22 cellular contexts compared by ENCODE assay signal in the genomic region with DNA sequence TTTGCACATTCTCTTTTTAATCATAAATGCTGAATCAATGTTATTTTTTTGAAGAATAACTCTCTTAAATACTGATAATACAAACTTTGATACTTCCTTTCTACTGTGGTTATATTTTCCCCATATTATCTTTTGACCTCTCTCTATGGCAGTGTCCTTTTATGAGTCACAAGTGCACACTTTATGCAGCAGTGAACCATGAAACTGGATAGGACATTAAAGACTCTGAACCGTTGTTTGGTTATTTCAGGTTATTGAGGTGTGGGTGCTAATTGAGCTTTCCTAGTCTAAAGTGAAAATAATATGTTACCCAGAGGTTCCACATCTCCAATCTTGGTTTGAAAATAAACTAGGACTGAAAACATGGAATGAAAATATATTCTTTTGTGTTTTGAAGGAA.
DNase-seq lines count a peak whose midpoint lies in the region; ATAC-seq and TF ChIP-seq lines count a peak whose summit lies in the region.
"Had no signal": no experiment of that assay in that cellular context is flagged by ENCODE, and none has a peak within 500 bp of the region (broad histone marks: within the 10 kb centered on the region; RNA-seq: fewer than 3 reads in every experiment).

No MANE protein-coding gene starts in this region.

- DNase-seq in LHCN-M2 (ENCODE audit: low read depth) (peak; percentile 40), mucosa of descending colon (no peak), SW 1271 (lab: John Stamatoyannopoulos, UW) (no peak), NCI-H446 treated with DMSO at 0.1 percent for 48 hours (lab: John Stamatoyannopoulos, UW) (no peak), LoVo (ENCODE audit: low spot score) (no peak)
- DNase-seq: activated CD4-positive, alpha-beta T cell treated with anti-CD3 and anti-CD28 coated beads, Interleukin-2, amount 10 ng/mL, durations not matched to agents 7 days and 5 days; activated CD8-positive, alpha-beta memory T cell treated with anti-CD3 and anti-CD28 coated beads, Interleukin-2, amount 50 U/mL, for 48 hours; activated naive CD4-positive, alpha-beta T cell; DMS 273 treated with DMSO at 0.1 percent for 48 hours; endodermal cell; islet precursor cell; mesenchymal stem cell; MG63; NCI-H2081; NCI-H774; tibial artery had no signal

- peak; percentile 90 for ATAC-seq in GM18511 (IDR thresholded peaks at IDR 0.05; ENCODE audit: unreplicated experiment)
- ATAC-seq in GM21529 (IDR thresholded peaks at IDR 0.05; ENCODE audit: unreplicated experiment) = peak; percentile 49
- peak; percentile 42 for ATAC-seq in mucosa of descending colon
- ATAC-seq: natural killer cell treated with Interleukin-12 subunit alpha and Interleukin-12 subunit beta and Interleukin-15 and Interleukin-18, amount 100 ng/mL, for 72 hours; stimulated activated effector memory CD8-positive, alpha-beta T cell treated with anti-CD3 and anti-CD28 coated beads, Interleukin-12 subunit alpha, Interleukin-12 subunit beta, amount 100 ng/mL, for 72 hours had no signal

- TF ChIP-seq CTCF in mucosa of descending colon (IDR thresholded peaks at IDR 0.05) = no peak

- peaks cover 8% of the 10 kb centered on the region for H3K4me1 ChIP-seq in mucosa of descending colon (ENCODE audit: low read depth)

- no peaks in the 10 kb centered on the region for H3K9me3 ChIP-seq in mucosa of descending colon
- H3K9me3 ChIP-seq: ascending aorta, MG63, tibial artery had no signal

- no peaks in the 10 kb centered on the region for H3K36me3 ChIP-seq in mucosa of descending colon (ENCODE audit: low read depth)
- H3K36me3 ChIP-seq: ascending aorta, MG63, tibial artery had no signal

- intact Hi-C loops in mucosa of descending colon (cut with DNase I, micrococcal nuclease) = no loop called here

- H3K4me3 ChIP-seq in mucosa of descending colon = no peak overlapping the region
- H3K4me3 ChIP-seq: ascending aorta, BLaER1, MG63, tibial artery had no signal
